ENCODE assay signal across 15 cellular contexts in the genomic region with DNA sequence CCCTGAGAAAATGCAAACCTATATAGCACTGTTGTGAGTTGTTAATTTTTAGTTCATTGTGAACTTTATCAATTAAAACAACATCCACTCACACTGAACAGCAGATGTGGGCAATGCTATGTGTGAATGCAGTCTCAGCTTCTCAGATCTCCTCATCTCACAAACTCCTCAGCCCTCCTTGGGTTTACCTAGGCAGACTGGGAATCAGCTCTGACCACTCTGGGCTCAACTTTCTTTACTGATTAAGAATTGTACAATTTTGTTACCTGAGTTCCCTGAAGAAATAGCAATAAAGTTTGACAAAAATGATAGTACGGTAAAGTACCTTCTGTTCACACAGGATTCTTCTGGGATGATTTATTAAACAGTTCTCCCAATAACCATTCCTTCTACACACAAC.
DNase-seq lines count a peak whose midpoint lies in the region; ATAC-seq and TF ChIP-seq lines count a peak whose summit lies in the region.
"Had no signal": no experiment of that assay in that cellular context is flagged by ENCODE, and none has a peak within 500 bp of the region (broad histone marks: within the 10 kb centered on the region; RNA-seq: fewer than 3 reads in every experiment).

No MANE protein-coding gene starts in this region.

- H3K27ac Mint-ChIP-seq in natural killer cell (peak overlapping the region; percentile 92 to 94), WTC11 (peak overlapping the region; percentile 1; the same call in 1 of the 2 replicates), immature natural killer cell (peak overlapping the region in 4 of 6 donors; percentile 11 to 78 (median 21)), Calu3 (ENCODE audit: unreplicated experiment) (no peak overlapping the region)
- H3K27ac Mint-ChIP-seq in natural killer cell treated with Interleukin-12 subunit alpha and Interleukin-12 subunit beta and Interleukin-15 and Interleukin-18, amount 100 ng/mL, for 72 hours = no peak overlapping the region

- peaks cover 0 to 4% of the 10 kb centered on the region in 2 donors for H3K9me3 Mint-ChIP-seq in natural killer cell
- H3K9me3 Mint-ChIP-seq in natural killer cell treated with Interleukin-12 subunit alpha and Interleukin-12 subunit beta and Interleukin-15 and Interleukin-18, amount 100 ng/mL, for 72 hours = peaks cover 5% of the 10 kb centered on the region
- peaks cover 9% of the 10 kb centered on the region for H3K9me3 Mint-ChIP-seq in WTC11
- H3K9me3 Mint-ChIP-seq in immature natural killer cell = peaks cover 0 to 4% (median 2%) of the 10 kb centered on the region in 6 donors
- no peaks in the 10 kb centered on the region for H3K9me3 Mint-ChIP-seq in Calu3 (ENCODE audit: low read depth, unreplicated experiment)

- intact Hi-C loops in natural killer cell (cut with micrococcal nuclease) = loop anchor here (5.0 to 10.0 kb wide), 3 partner anchors 43 to 88 kb away; no protein-coding TSS in a partner anchor
- intact Hi-C loops in Calu3 (cut with micrococcal nuclease; ENCODE audit: unreplicated experiment) = loop anchor here (5.0 kb wide), 1 partner anchor 38 kb away; no protein-coding TSS in a partner anchor

- H3K36me3 Mint-ChIP-seq in natural killer cell (no peaks in the 10 kb centered on the region), WTC11 (peaks cover 12% of the 10 kb centered on the region), immature natural killer cell (peaks cover 2 to 5% (median 3%) of the 10 kb centered on the region in 3 donors), Calu3 (ENCODE audit: insufficient read depth, unreplicated experiment) (no peaks in the 10 kb centered on the region)
- H3K36me3 Mint-ChIP-seq in natural killer cell treated with Interleukin-12 subunit alpha and Interleukin-12 subunit beta and Interleukin-15 and Interleukin-18, amount 100 ng/mL, for 72 hours = peaks cover 6% of the 10 kb centered on the region

- H3K4me3 Mint-ChIP-seq in natural killer cell = no peak overlapping the region
- H3K4me3 Mint-ChIP-seq in natural killer cell treated with Interleukin-12 subunit alpha and Interleukin-12 subunit beta and Interleukin-15 and Interleukin-18, amount 100 ng/mL, for 72 hours = no peak overlapping the region
- no peak overlapping the region for H3K4me3 Mint-ChIP-seq in WTC11
- peak overlapping the region in 1 of 5 donors; percentile 12 for H3K4me3 Mint-ChIP-seq in immature natural killer cell
- no peak overlapping the region for H3K4me3 Mint-ChIP-seq in Calu3 (ENCODE audit: low read depth, unreplicated experiment)
- H3K4me3 Mint-ChIP-seq: H9 had no signal

- POLR2A ChIA-PET in WTC11 (lab: Charles Lee) = no interaction called here

- TF ChIP-seq CTCF in natural killer cell (IDR thresholded peaks at IDR 0.05) (no peak), WTC11 (IDR thresholded peaks at IDR 0.05) (no peak), Calu3 (IDR thresholded peaks at IDR 0.05; ENCODE audit: unreplicated experiment) (no peak)

- H3K27me3 Mint-ChIP-seq in natural killer cell (ENCODE audit: low read depth in 2 of 2) (no peaks in the 10 kb centered on the region), WTC11 (ENCODE audit: low read depth) (no peaks in the 10 kb centered on the region; the same call in 1 of the 2 replicates), immature natural killer cell (ENCODE audit: low read depth in 3 of 3) (peaks cover 0 to 2% (median 0%) of the 10 kb centered on the region in 3 donors), Calu3 (ENCODE audit: unreplicated experiment) (no peaks in the 10 kb centered on the region)
- H3K27me3 Mint-ChIP-seq in natural killer cell treated with Interleukin-12 subunit alpha and Interleukin-12 subunit beta and Interleukin-15 and Interleukin-18, amount 100 ng/mL, for 72 hours = no peaks in the 10 kb centered on the region
- H3K27me3 Mint-ChIP-seq: CD4-positive, CD25-positive, alpha-beta regulatory T cell had no signal

- ATAC-seq in natural killer cell (no peak), WTC11 (no peak)
- no peak for ATAC-seq in natural killer cell treated with Interleukin-12 subunit alpha and Interleukin-12 subunit beta and Interleukin-15 and Interleukin-18, amount 100 ng/mL, for 72 hours
- ATAC-seq: GM12878, HepG2 had no signal

- peaks cover 65 to 77% of the 10 kb centered on the region in 2 donors for H3K4me1 Mint-ChIP-seq in natural killer cell
- H3K4me1 Mint-ChIP-seq in natural killer cell treated with Interleukin-12 subunit alpha and Interleukin-12 subunit beta and Interleukin-15 and Interleukin-18, amount 100 ng/mL, for 72 hours (ENCODE audit: low read depth in 2 of 2) = peaks cover 42 to 60% of the 10 kb centered on the region in 2 donors
- H3K4me1 Mint-ChIP-seq in WTC11 = peaks cover 37% of the 10 kb centered on the region
- peaks cover 67 to 88% of the 10 kb centered on the region in 2 donors for H3K4me1 Mint-ChIP-seq in immature natural killer cell
- peaks cover 17% of the 10 kb centered on the region for H3K4me1 Mint-ChIP-seq in Calu3 (ENCODE audit: low read depth, unreplicated experiment)

- no TSS peak for BruUV-seq in Calu3 (replicated peaks; lab: Mats Ljungman, UMichigan)

- CTCF ChIA-PET in WTC11 (lab: Charles Lee) = interaction anchor here (0.8 kb wide), 1 partner anchor 15 kb away, joined by 3 read pairs; no protein-coding TSS in a partner anchor
- CTCF ChIA-PET in Calu3 (lab: Charles Lee) = no interaction called here

- no peak for DNase-seq in natural killer cell
- DNase-seq in natural killer cell treated with Interleukin-12 subunit alpha and Interleukin-12 subunit beta and Interleukin-15 and Interleukin-18, amount 100 ng/mL, for 72 hours (ENCODE audit: low spot score) = no peak
- no peak for DNase-seq in WTC11 (ENCODE audit: low spot score)
- DNase-seq in immature natural killer cell = no peak
- no peak for DNase-seq in Calu3
- no peak for DNase-seq in KG1 (lab: John Stamatoyannopoulos, UW)
- DNase-seq in SIG-M5 (lab: John Stamatoyannopoulos, UW) = no peak
- DNase-seq: 8988T; AML-193; CD4-positive, CD25-positive, alpha-beta regulatory T cell; DMS 273 treated with DMSO at 0.1 percent for 48 hours; GM23248; H9 had no signal

TF ChIP-seq in WTC11, 78 proteins besides CTCF, POLR2A, EP300 and RAD21:
- TF ChIP-seq KAT7 (CRISPR knock-in tag; IDR thresholded peaks at IDR 0.05; ENCODE audit: borderline replicate concordance) (no peak), NFATC4 (CRISPR knock-in tag; IDR thresholded peaks at IDR 0.05) (no peak)

Comparison
In these comparisons a context has a peak if more than half of its experiments do, and no peak if none do; other contexts are left out.
1. H3K27ac Mint-ChIP-seq: peak in natural killer cell (2 of 2), WTC11 (single experiment) and immature natural killer cell (4 of 6); none in natural killer cell treated with Interleukin-12 subunit alpha and Interleukin-12 subunit beta and Interleukin-15 and Interleukin-18, amount 100 ng/mL, for 72 hours (0 of 2) and Calu3 (single experiment).